ENCODE assay signal across 9 cellular contexts in the genomic region with DNA sequence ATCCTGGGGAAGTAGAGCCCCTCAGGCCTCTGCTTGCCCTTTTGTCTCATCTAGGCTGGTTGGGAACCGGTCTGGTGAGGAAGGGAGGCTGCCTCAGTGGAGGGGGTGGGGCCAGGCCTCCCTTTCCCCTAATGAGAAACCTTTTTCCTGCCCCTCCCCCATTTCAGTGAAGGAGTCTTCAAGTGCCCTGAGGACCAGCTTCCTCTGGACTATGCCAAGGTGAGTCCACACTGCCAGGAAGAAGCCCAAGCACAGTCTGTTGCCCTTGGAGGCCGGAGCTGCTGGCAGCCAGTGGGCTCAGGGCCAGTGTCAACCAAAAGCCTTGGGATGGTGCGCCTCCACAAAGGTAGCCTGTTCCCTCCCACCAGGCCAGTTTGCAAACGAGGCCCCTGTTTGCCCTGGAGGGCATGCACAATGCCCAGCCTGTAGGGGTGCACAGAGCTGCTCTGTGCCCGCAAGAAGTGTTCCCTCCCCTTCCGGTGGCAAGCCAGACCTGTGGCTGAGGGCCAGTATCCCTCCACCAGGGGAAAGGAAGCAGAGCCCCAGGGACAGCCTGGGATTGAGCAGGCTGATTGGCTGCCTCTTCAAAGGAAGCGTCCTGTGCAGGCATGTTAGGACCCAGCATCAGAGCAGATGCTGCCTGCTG. TPM values are rescaled to one million over a fixed set of nuclear protein-coding genes. Genes with fewer than 3 reads are reported as not detected.
DNase-seq lines count a peak whose midpoint lies in the region; ATAC-seq and TF ChIP-seq lines count a peak whose summit lies in the region.
"Had no signal": no experiment of that assay in that cellular context is flagged by ENCODE, and none has a peak within 500 bp of the region (broad histone marks: within the 10 kb centered on the region; RNA-seq: fewer than 3 reads in every experiment).

No MANE protein-coding gene starts in this region.

- H3K27me3 ChIP-seq in Peyer's patch (no peaks in the 10 kb centered on the region), gastroesophageal sphincter (no peaks in the 10 kb centered on the region), rectal smooth muscle tissue (ENCODE audit: control insufficient read depth, insufficient read depth, low read length) (no peaks in the 10 kb centered on the region)
- H3K27me3 ChIP-seq: testis had no signal

- H3K9me3 ChIP-seq in Peyer's patch = no peaks in the 10 kb centered on the region
- H3K9me3 ChIP-seq in gastroesophageal sphincter = no peaks in the 10 kb centered on the region
- H3K9me3 ChIP-seq: testis had no signal

- ATAC-seq in gastroesophageal sphincter (no peak), GM21447 (IDR thresholded peaks at IDR 0.05; ENCODE audit: unreplicated experiment) (no peak), HG02588 (IDR thresholded peaks at IDR 0.05; ENCODE audit: unreplicated experiment) (no peak)

- no peak overlapping the region for H3K9ac ChIP-seq in rectal smooth muscle tissue (ENCODE audit: low read length)

- H3K4me1 ChIP-seq in Peyer's patch (peaks cover 3 to 57% (median 26%) of the 10 kb centered on the region in 4 donors), gastroesophageal sphincter (peaks cover 0 to 69% (median 15%) of the 10 kb centered on the region in 3 donors), rectal smooth muscle tissue (ENCODE audit: control insufficient read depth, insufficient read depth, low read length) (peaks cover 13% of the 10 kb centered on the region)

- H3K27ac ChIP-seq in Peyer's patch (peak overlapping the region; percentile 99 to 100 (median 99)), gastroesophageal sphincter (peak overlapping the region in 3 of 4 donors; percentile 89 to 92 (median 89)), rectal smooth muscle tissue (ENCODE audit: low read depth, low read length) (no peak overlapping the region)

- TF ChIP-seq EP300 in gastroesophageal sphincter (IDR thresholded peaks at IDR 0.05) = no peak

- DNase-seq in GM12864 (ENCODE audit: low read depth) (no peak), Peyer's patch (no peak), NOMO-1 treated with dmso at 0.1 percent for 144 hours (lab: John Stamatoyannopoulos, UW; ENCODE audit: unreplicated experiment) (no peak), GOT3 (lab: John Stamatoyannopoulos, UW) (no peak)
- DNase-seq: testis had no signal

- TF ChIP-seq CTCF in GM12864 (IDR thresholded peaks at IDR 0.05; ENCODE audit: low read depth, low read length, missing control alignments) (no peak), Peyer's patch (IDR thresholded peaks at IDR 0.05) (peak in 1 of 6 experiments; percentile 2), gastroesophageal sphincter (IDR thresholded peaks at IDR 0.05) (no peak)

- H3K4me3 ChIP-seq in GM12864 (ENCODE audit: low read depth, low read length) = peak overlapping the region; percentile 89
- H3K4me3 ChIP-seq in Peyer's patch = peak overlapping the region in 2 of 4 donors; percentile 37 to 92
- no peak overlapping the region for H3K4me3 ChIP-seq in gastroesophageal sphincter
- H3K4me3 ChIP-seq in rectal smooth muscle tissue (ENCODE audit: low read length) = peak overlapping the region; percentile 34
- H3K4me3 ChIP-seq: testis had no signal

- WGBS in gastroesophageal sphincter (ENCODE audit: low coverage in 1 of 2), 2 donors = no CpG with 5 or more reads among the region's 7 CpGs

- H3K36me3 ChIP-seq in Peyer's patch = peaks cover 0 to 40% (median 0%) of the 10 kb centered on the region in 3 donors
- peaks cover 0 to 27% of the 10 kb centered on the region in 2 donors for H3K36me3 ChIP-seq in gastroesophageal sphincter
- H3K36me3 ChIP-seq in rectal smooth muscle tissue (ENCODE audit: control insufficient read depth, insufficient read depth, low read length) = peaks cover 25% of the 10 kb centered on the region

- TF ChIP-seq POLR2A in Peyer's patch (IDR thresholded peaks at IDR 0.05) (no peak), gastroesophageal sphincter (IDR thresholded peaks at IDR 0.05) (no peak)

RNA-seq across cellular contexts. Expression of a gene that starts 3.4 kb away (rescaled TPM):
- 100 to 1,000 TPM in 3 of 4 donors, 10 to 100 TPM in 1; 83.3 to 228 (median 184) TPM for total RNA-seq in Peyer's patch
- 10 to 100 TPM in 1 of 4 donors, 1 to 10 TPM in 3; 3.4 to 10.8 (median 4.7) TPM for total RNA-seq in gastroesophageal sphincter

RNA-seq across cellular contexts. Expression of a gene that starts 18.6 kb away (rescaled TPM):
- total RNA-seq in Peyer's patch = 10 to 100 TPM in 2 of 4 donors, 1 to 10 TPM in 2; 7.4 to 89.1 (median 14.0) TPM
- 1 to 10 TPM in 2 of 4 donors, under 1 TPM in 1, not detected in 1; 0.94 to 2.0 (median 1.8) TPM for total RNA-seq in gastroesophageal sphincter

RNA-seq across cellular contexts. Expression of a gene that starts 21.1 kb away (rescaled TPM):
- total RNA-seq in Peyer's patch = 1 to 10 TPM; 3.3 to 9.1 (median 5.8) TPM
- total RNA-seq in gastroesophageal sphincter = 1 to 10 TPM in 2 of 4 donors, not detected in 2; 1.1 to 2.8 TPM

RNA-seq across cellular contexts. Expression of a gene that starts 27.4 kb away (rescaled TPM):
- 100 to 1,000 TPM; 214 to 675 (median 268) TPM for total RNA-seq in Peyer's patch
- 100 to 1,000 TPM; 317 to 834 (median 683) TPM for total RNA-seq in gastroesophageal sphincter

RNA-seq across cellular contexts. Expression of a gene that starts 29.5 kb away (rescaled TPM):
- total RNA-seq in Peyer's patch (10 to 100 TPM; 14.5 to 69.3 (median 30.2) TPM), gastroesophageal sphincter (100 to 1,000 TPM; 185 to 219 (median 196) TPM)

Comparison
In these comparisons a context has a peak if more than half of its experiments do, and no peak if none do; other contexts are left out.
1. H3K4me3 ChIP-seq: peak in GM12864 (single experiment) and rectal smooth muscle tissue (single experiment); none in gastroesophageal sphincter (0 of 2).
2. RNA of a gene that starts 3.4 kb away (total RNA-seq): 83.3 to 228 TPM in Peyer's patch; 3.4 to 10.8 TPM in gastroesophageal sphincter; every median in the first group is over 4 times any median in the second.